In genomic region chr19:11203194-11204075, GRCh38 we compare ENCODE assay signal across 9 cellular contexts. TPM values are rescaled to one million over a fixed set of nuclear protein-coding genes. Genes with fewer than 3 reads are reported as not detected.
DNase-seq lines count a peak whose midpoint lies in the region; ATAC-seq, FAIRE-seq and TF ChIP-seq lines count a peak whose summit lies in the region.
"Had no signal": no experiment of that assay in that cellular context is flagged by ENCODE, and none has a peak within 500 bp of the region (broad histone marks: within the 10 kb centered on the region; RNA-seq: fewer than 3 reads in every experiment).

No MANE protein-coding gene starts in this region.

- 93% methylated on average over 13 of the region's 17 CpGs for WGBS in HepG2 (ENCODE audit: low lambda C conversion rate)

- no peaks in the 10 kb centered on the region for H4K20me1 ChIP-seq in HepG2 (ENCODE audit: insufficient read depth, low read length)

- CTCF ChIA-PET in HepG2 (lab: Yijun Ruan, JAX; ENCODE audit: low intra/inter-chr PET ratio, low total read pairs), result interaction anchor here (0.7 to 3.5 kb wide), 6 partner anchors 65 to 168 kb away, joined by 3 to 53 read pairs (median 4); no protein-coding TSS in a partner anchor

- no peak overlapping the region for H3K4me3 Mint-ChIP-seq in CD4-positive, CD25-positive, alpha-beta regulatory T cell

- no peak overlapping the region for H3K4me2 ChIP-seq in HepG2 (ENCODE audit: low read depth, low read length)

- TF ChIP-seq POLR2A in HepG2 (IDR thresholded peaks at IDR 0.05; ENCODE audit: insufficient read depth in 1 of 2, low read depth in 2 of 2, low read length in 2 of 2), result no peak

- in situ Hi-C loops in HepG2 (cut with HindIII; ENCODE audit: extremely low pct_ligation_motif_present, low pct_unique_long_range_greater_than_20kb), result loop anchor here (5.0 kb wide), 1 partner anchor 66 kb away; no protein-coding TSS in a partner anchor

- FAIRE-seq in HepG2 (lab: Jason Lieb, UNC), result no peak

- H3K27ac Mint-ChIP-seq in CD4-positive, CD25-positive, alpha-beta regulatory T cell, result peak overlapping the region in 1 of 3 donors; percentile 31

- peak in 1 of 3 donors; percentile 23 for DNase-seq in CD4-positive, CD25-positive, alpha-beta regulatory T cell
- DNase-seq in HK-2 (ENCODE audit: unreplicated experiment), result peak; percentile 86
- peak; percentile 47 for DNase-seq in dedifferentiated amniotic fluid mesenchymal stem cell (ENCODE audit: extremely low spot score)
- peak; percentile 35 for DNase-seq in HepG2 (ENCODE audit: low spot score)
- DNase-seq in stimulated activated CD8-positive, alpha-beta memory T cell treated with anti-CD3 and anti-CD28 coated beads, Interleukin-15, amount 100 ng/mL, for 1 hour (ENCODE audit: low read depth), result peak; percentile 5

- intact Hi-C loops in HepG2 (cut with micrococcal nuclease; ENCODE audit: unreplicated experiment), result loop anchor here (1.0 kb wide), 1 partner anchor 65 kb away; no protein-coding TSS in a partner anchor

- no TSS peak for BruUV-seq in HepG2 (replicated peaks; lab: Mats Ljungman, UMichigan)

- TF ChIP-seq RAD21 in HepG2 (CRISPR knock-in tag; IDR thresholded peaks at IDR 0.05), result peak; percentile 76

- H3K9ac ChIP-seq in HepG2 (ENCODE audit: insufficient read depth, low read depth, low read length), result no peak overlapping the region

- peak; percentile 19 to 58 for ATAC-seq in CD4-positive, CD25-positive, alpha-beta regulatory T cell (ENCODE audit: low read depth in 2 of 2)
- ATAC-seq in HepG2, result peak; percentile 77
- ATAC-seq in HG03460 (IDR thresholded peaks at IDR 0.05; ENCODE audit: unreplicated experiment), result no peak
- ATAC-seq in HG03442 (IDR thresholded peaks at IDR 0.05; ENCODE audit: unreplicated experiment), result no peak

- no peaks in the 10 kb centered on the region for H3K27me3 ChIP-seq in CD4-positive, CD25-positive, alpha-beta regulatory T cell (ENCODE audit: control insufficient read depth, insufficient read depth, low read length)
- no peaks in the 10 kb centered on the region for H3K27me3 ChIP-seq in HepG2 (ENCODE audit: control insufficient read depth in 1 of 2, insufficient read depth in 2 of 2, low read length in 2 of 2)

- no peaks in the 10 kb centered on the region for H3K9me3 Mint-ChIP-seq in CD4-positive, CD25-positive, alpha-beta regulatory T cell

- TF ChIP-seq CTCF in WI38 (IDR thresholded peaks at IDR 0.05; ENCODE audit: low read depth, low read length), result peak; percentile 84
- peak; percentile 90 for TF ChIP-seq CTCF in HepG2 (CRISPR knock-in tag; IDR thresholded peaks at IDR 0.05)

- no peak overlapping the region for H3K4me3 ChIP-seq in CD4-positive, CD25-positive, alpha-beta regulatory T cell (ENCODE audit: low read depth, low read length)
- no peak overlapping the region for H3K4me3 ChIP-seq in WI38 (ENCODE audit: low read depth, low read length)
- no peak overlapping the region for H3K4me3 ChIP-seq in HepG2 (replicated peaks in 1 of 3; ENCODE audit: insufficient read depth in 1 of 3, low read depth in 2 of 3, low read length in 3 of 3)

- H2AFZ ChIP-seq in HepG2 (ENCODE audit: low read length), result no peak overlapping the region

- no peaks in the 10 kb centered on the region for H3K79me2 ChIP-seq in HepG2 (ENCODE audit: insufficient read depth, low read length)

- H3K9me3 ChIP-seq in CD4-positive, CD25-positive, alpha-beta regulatory T cell (ENCODE audit: control insufficient read depth in 2 of 2, low read length in 2 of 2), result no peaks in the 10 kb centered on the region
- H3K9me3 ChIP-seq in HepG2 (ENCODE audit: low read length), result no peaks in the 10 kb centered on the region

- TF ChIP-seq EP300 in HepG2 (IDR thresholded peaks at IDR 0.05; ENCODE audit: low read depth in 2 of 2, low read length in 2 of 2), result no peak
- no peak for TF ChIP-seq EP300 in HepG2 (CRISPR knock-in tag; IDR thresholded peaks at IDR 0.05; ENCODE audit: borderline replicate concordance)

- POLR2A ChIA-PET in HepG2 (lab: Yijun Ruan, JAX), result interaction anchor here (0.6 to 1.3 kb wide), 2 partner anchors 66 to 329 kb away, joined by 3 read pairs; no protein-coding TSS in a partner anchor

- no peaks in the 10 kb centered on the region for H3K36me3 ChIP-seq in CD4-positive, CD25-positive, alpha-beta regulatory T cell (ENCODE audit: control insufficient read depth, insufficient read depth, low read length)
- peaks cover 2 to 7% of the 10 kb centered on the region in 2 experiments; a peak in 2 of 5 replicates for H3K36me3 ChIP-seq in HepG2 (replicated peaks in 1 of 2; ENCODE audit: control insufficient read depth in 1 of 2, insufficient read depth in 2 of 2, low read length in 2 of 2)

- no peaks in the 10 kb centered on the region for H3K36me3 Mint-ChIP-seq in CD4-positive, CD25-positive, alpha-beta regulatory T cell

- no peaks in the 10 kb centered on the region for H3K4me1 Mint-ChIP-seq in CD4-positive, CD25-positive, alpha-beta regulatory T cell

- no peaks in the 10 kb centered on the region for H3K4me1 ChIP-seq in CD4-positive, CD25-positive, alpha-beta regulatory T cell (ENCODE audit: control insufficient read depth, insufficient read depth, low read length, poor library complexity, severe bottlenecking)
- peaks cover 5% of the 10 kb centered on the region for H3K4me1 ChIP-seq in HepG2 (ENCODE audit: insufficient read depth, low read length)

- H3K27me3 Mint-ChIP-seq in CD4-positive, CD25-positive, alpha-beta regulatory T cell, result no peaks in the 10 kb centered on the region

- no peak overlapping the region for H3K27ac ChIP-seq in CD4-positive, CD25-positive, alpha-beta regulatory T cell (ENCODE audit: insufficient read depth, low read length, poor library complexity, severe bottlenecking)
- H3K27ac ChIP-seq in HepG2 (ENCODE audit: extremely low read length, insufficient read depth, low read length), result no peak overlapping the region

RNA-seq across cellular contexts. Expression of gene KANK2, which starts 6.1 kb away (rescaled TPM):
- 0.74 TPM for total RNA-seq in CD4-positive, CD25-positive, alpha-beta regulatory T cell
- under 1 TPM in 3 of 4 donors, not detected in 1; 0.16 to 0.52 (median 0.29) TPM for polyA plus RNA-seq in CD4-positive, CD25-positive, alpha-beta regulatory T cell
- total RNA-seq in HepG2 (2016; rRNA removed; fragmentation: Illumina TruSeq; extraction: Trizol), result 11.0 and 12.9 TPM in 2 replicates
- 1.5 TPM in 2 replicates for total RNA-seq in HepG2 (2016; cell fraction: cytosol; rRNA removed; fragmentation: Illumina TruSeq; extraction: Trizol; ENCODE audit: low read depth)
- 10.8 and 16.5 TPM in 2 replicates for total RNA-seq in HepG2 (2016; cell fraction: insoluble cytoplasmic fraction; rRNA removed; fragmentation: Illumina TruSeq; extraction: Trizol)
- total RNA-seq in HepG2 (2016; cell fraction: membrane; rRNA removed; fragmentation: Illumina TruSeq; extraction: Trizol), result 6.2 TPM in 2 replicates
- 12.8 and 13.5 TPM in 2 replicates for total RNA-seq in HepG2 (2016; cell fraction: nucleus; rRNA removed; fragmentation: Illumina TruSeq; extraction: Trizol)
- 5.7 and 6.8 TPM in 2 replicates for polyA plus RNA-seq in HepG2 (2011; rRNA removed)
- polyA plus RNA-seq in HepG2 (2011; cell fraction: cytosol; rRNA removed), result 4.3 and 5.1 TPM in 2 replicates
- 21.5 and 24.8 TPM in 2 replicates for polyA plus RNA-seq in HepG2 (2011; cell fraction: nucleus; rRNA removed)
- polyA plus RNA-seq in HepG2 (2012), result 7.1 and 11.3 TPM in 2 replicates
- 0.79 and 1.2 TPM in 2 replicates for polyA plus RNA-seq in HepG2 (2016; cell fraction: cytosol; fragmentation: Illumina TruSeq; extraction: Trizol; ENCODE audit: low read depth)
- polyA plus RNA-seq in HepG2 (2016; cell fraction: insoluble cytoplasmic fraction; fragmentation: Illumina TruSeq; extraction: Trizol; ENCODE audit: low read depth), result 8.4 and 13.7 TPM in 2 replicates
- 2.9 and 3.9 TPM in 2 replicates for polyA plus RNA-seq in HepG2 (2016; cell fraction: membrane; fragmentation: Illumina TruSeq; extraction: Trizol; ENCODE audit: low read depth)
- polyA plus RNA-seq in HepG2 (2016; cell fraction: nucleus; fragmentation: Illumina TruSeq; extraction: Trizol; ENCODE audit: insufficient read depth, low read depth), result 27.2 and 28.0 TPM in 2 replicates
- 25.5 and 78.0 TPM in 2 replicates for polyA minus RNA-seq in HepG2 (2011; rRNA and poly(A)+ RNA removed; ENCODE audit: low replicate concordance)
- 8.5 and 9.8 TPM in 2 replicates for polyA minus RNA-seq in HepG2 (2011; cell fraction: cytosol; rRNA and poly(A)+ RNA removed)
- 5.2 and 9.0 TPM in 2 replicates for polyA minus RNA-seq in HepG2 (2011; cell fraction: nucleus; rRNA and poly(A)+ RNA removed)

RNA-seq across cellular contexts. Expression of gene ANGPTL8, which starts 36.0 kb away (rescaled TPM):
- not detected for total RNA-seq in CD4-positive, CD25-positive, alpha-beta regulatory T cell
- polyA plus RNA-seq in CD4-positive, CD25-positive, alpha-beta regulatory T cell, result not detected
- 9.8 and 27.3 TPM in 2 replicates for total RNA-seq in HepG2 (2016; rRNA removed; fragmentation: Illumina TruSeq; extraction: Trizol)
- 8.5 and 9.2 TPM in 2 replicates for total RNA-seq in HepG2 (2016; cell fraction: cytosol; rRNA removed; fragmentation: Illumina TruSeq; extraction: Trizol; ENCODE audit: low read depth)
- 10.0 and 28.0 TPM in 2 replicates for total RNA-seq in HepG2 (2016; cell fraction: insoluble cytoplasmic fraction; rRNA removed; fragmentation: Illumina TruSeq; extraction: Trizol)
- total RNA-seq in HepG2 (2016; cell fraction: membrane; rRNA removed; fragmentation: Illumina TruSeq; extraction: Trizol), result 4.7 and 6.0 TPM in 2 replicates
- 17.9 and 23.8 TPM in 2 replicates for total RNA-seq in HepG2 (2016; cell fraction: nucleus; rRNA removed; fragmentation: Illumina TruSeq; extraction: Trizol)
- 243 and 436 TPM in 2 replicates for polyA plus RNA-seq in HepG2 (2011; rRNA removed)
- 348 and 360 TPM in 2 replicates for polyA plus RNA-seq in HepG2 (2011; cell fraction: cytosol; rRNA removed)
- polyA plus RNA-seq in HepG2 (2011; cell fraction: nucleus; rRNA removed), result 144 and 221 TPM in 2 replicates
- polyA plus RNA-seq in HepG2 (2012), result 51.8 and 140 TPM in 2 replicates
- polyA plus RNA-seq in HepG2 (2016; cell fraction: cytosol; fragmentation: Illumina TruSeq; extraction: Trizol; ENCODE audit: low read depth), result 5.4 and 8.8 TPM in 2 replicates
- polyA plus RNA-seq in HepG2 (2016; cell fraction: insoluble cytoplasmic fraction; fragmentation: Illumina TruSeq; extraction: Trizol; ENCODE audit: low read depth), result 8.3 and 9.3 TPM in 2 replicates
- polyA plus RNA-seq in HepG2 (2016; cell fraction: membrane; fragmentation: Illumina TruSeq; extraction: Trizol; ENCODE audit: low read depth), result 5.7 and 6.0 TPM in 2 replicates
- polyA plus RNA-seq in HepG2 (2016; cell fraction: nucleus; fragmentation: Illumina TruSeq; extraction: Trizol; ENCODE audit: insufficient read depth, low read depth), result 33.3 and 34.8 TPM in 2 replicates
- polyA minus RNA-seq in HepG2 (2011; rRNA and poly(A)+ RNA removed; ENCODE audit: low replicate concordance), result 46.9 TPM in 1 of 2 replicates, not detected in the other
- 34.2 and 44.2 TPM in 2 replicates for polyA minus RNA-seq in HepG2 (2011; cell fraction: cytosol; rRNA and poly(A)+ RNA removed)
- polyA minus RNA-seq in HepG2 (2011; cell fraction: nucleus; rRNA and poly(A)+ RNA removed), result 16.1 and 21.8 TPM in 2 replicates
- total RNA-seq: NCI-H460 had no signal

RNA-seq across cellular contexts. Expression of gene SPC24, which starts 47.9 kb away (rescaled TPM):
- 3.2 TPM for total RNA-seq in CD4-positive, CD25-positive, alpha-beta regulatory T cell
- polyA plus RNA-seq in CD4-positive, CD25-positive, alpha-beta regulatory T cell, result 1 to 10 TPM in 2 of 4 donors, under 1 TPM in 2; 0.41 to 3.1 (median 0.99) TPM
- total RNA-seq in HepG2 (2016; rRNA removed; fragmentation: Illumina TruSeq; extraction: Trizol), result 46.2 and 63.2 TPM in 2 replicates
- 7.6 and 7.9 TPM in 2 replicates for total RNA-seq in HepG2 (2016; cell fraction: cytosol; rRNA removed; fragmentation: Illumina TruSeq; extraction: Trizol; ENCODE audit: low read depth)
- total RNA-seq in HepG2 (2016; cell fraction: insoluble cytoplasmic fraction; rRNA removed; fragmentation: Illumina TruSeq; extraction: Trizol), result 47.6 and 55.0 TPM in 2 replicates
- 21.9 and 24.3 TPM in 2 replicates for total RNA-seq in HepG2 (2016; cell fraction: membrane; rRNA removed; fragmentation: Illumina TruSeq; extraction: Trizol)
- 24.3 and 25.4 TPM in 2 replicates for total RNA-seq in HepG2 (2016; cell fraction: nucleus; rRNA removed; fragmentation: Illumina TruSeq; extraction: Trizol)
- polyA plus RNA-seq in HepG2 (2011; rRNA removed), result 8.8 and 10.0 TPM in 2 replicates
- 6.3 and 10.5 TPM in 2 replicates for polyA plus RNA-seq in HepG2 (2011; cell fraction: cytosol; rRNA removed)
- 10.2 and 12.2 TPM in 2 replicates for polyA plus RNA-seq in HepG2 (2011; cell fraction: nucleus; rRNA removed)
- 3.9 and 8.5 TPM in 2 replicates for polyA plus RNA-seq in HepG2 (2012)
- 3.0 and 3.9 TPM in 2 replicates for polyA plus RNA-seq in HepG2 (2016; cell fraction: cytosol; fragmentation: Illumina TruSeq; extraction: Trizol; ENCODE audit: low read depth)
- polyA plus RNA-seq in HepG2 (2016; cell fraction: insoluble cytoplasmic fraction; fragmentation: Illumina TruSeq; extraction: Trizol; ENCODE audit: low read depth), result 26.0 and 27.0 TPM in 2 replicates
- 7.2 and 8.5 TPM in 2 replicates for polyA plus RNA-seq in HepG2 (2016; cell fraction: membrane; fragmentation: Illumina TruSeq; extraction: Trizol; ENCODE audit: low read depth)
- 31.6 and 34.4 TPM in 2 replicates for polyA plus RNA-seq in HepG2 (2016; cell fraction: nucleus; fragmentation: Illumina TruSeq; extraction: Trizol; ENCODE audit: insufficient read depth, low read depth)
- 27.2 and 131 TPM in 2 replicates for polyA minus RNA-seq in HepG2 (2011; rRNA and poly(A)+ RNA removed; ENCODE audit: low replicate concordance)
- 11.4 and 21.7 TPM in 2 replicates for polyA minus RNA-seq in HepG2 (2011; cell fraction: cytosol; rRNA and poly(A)+ RNA removed)
- polyA minus RNA-seq in HepG2 (2011; cell fraction: nucleus; rRNA and poly(A)+ RNA removed), result 8.6 and 9.8 TPM in 2 replicates

RNA-seq across cellular contexts. Expression of gene DOCK6, which starts 58.9 kb away (rescaled TPM):
- total RNA-seq in CD4-positive, CD25-positive, alpha-beta regulatory T cell, result 2.8 TPM
- 1 to 10 TPM in 1 of 4 donors, under 1 TPM in 2, not detected in 1; 0.07 to 1.1 (median 0.12) TPM for polyA plus RNA-seq in CD4-positive, CD25-positive, alpha-beta regulatory T cell
- 4.1 and 5.4 TPM in 2 replicates for total RNA-seq in HepG2 (2016; rRNA removed; fragmentation: Illumina TruSeq; extraction: Trizol)
- 4.1 and 5.4 TPM in 2 replicates for total RNA-seq in HepG2 (2016; cell fraction: cytosol; rRNA removed; fragmentation: Illumina TruSeq; extraction: Trizol; ENCODE audit: low read depth)
- 3.1 and 3.4 TPM in 2 replicates for total RNA-seq in HepG2 (2016; cell fraction: insoluble cytoplasmic fraction; rRNA removed; fragmentation: Illumina TruSeq; extraction: Trizol)
- total RNA-seq in HepG2 (2016; cell fraction: membrane; rRNA removed; fragmentation: Illumina TruSeq; extraction: Trizol), result 3.4 and 4.4 TPM in 2 replicates
- total RNA-seq in HepG2 (2016; cell fraction: nucleus; rRNA removed; fragmentation: Illumina TruSeq; extraction: Trizol), result 5.8 and 8.9 TPM in 2 replicates
- polyA plus RNA-seq in HepG2 (2011; rRNA removed), result 38.1 and 46.6 TPM in 2 replicates
- polyA plus RNA-seq in HepG2 (2011; cell fraction: cytosol; rRNA removed), result 15.5 and 23.3 TPM in 2 replicates
- polyA plus RNA-seq in HepG2 (2011; cell fraction: nucleus; rRNA removed), result 209 and 275 TPM in 2 replicates
- polyA plus RNA-seq in HepG2 (2012), result 28.7 and 32.5 TPM in 2 replicates
- polyA plus RNA-seq in HepG2 (2016; cell fraction: cytosol; fragmentation: Illumina TruSeq; extraction: Trizol; ENCODE audit: low read depth), result 1.4 and 1.7 TPM in 2 replicates
- 5.4 and 9.2 TPM in 2 replicates for polyA plus RNA-seq in HepG2 (2016; cell fraction: insoluble cytoplasmic fraction; fragmentation: Illumina TruSeq; extraction: Trizol; ENCODE audit: low read depth)
- 3.5 and 3.9 TPM in 2 replicates for polyA plus RNA-seq in HepG2 (2016; cell fraction: membrane; fragmentation: Illumina TruSeq; extraction: Trizol; ENCODE audit: low read depth)
- 29.0 and 30.8 TPM in 2 replicates for polyA plus RNA-seq in HepG2 (2016; cell fraction: nucleus; fragmentation: Illumina TruSeq; extraction: Trizol; ENCODE audit: insufficient read depth, low read depth)
- polyA minus RNA-seq in HepG2 (2011; rRNA and poly(A)+ RNA removed; ENCODE audit: low replicate concordance), result 8.5 and 93.0 TPM in 2 replicates
- 27.5 and 35.8 TPM in 2 replicates for polyA minus RNA-seq in HepG2 (2011; cell fraction: cytosol; rRNA and poly(A)+ RNA removed)
- 45.7 and 50.6 TPM in 2 replicates for polyA minus RNA-seq in HepG2 (2011; cell fraction: nucleus; rRNA and poly(A)+ RNA removed)

Comparison
In these comparisons a context has a peak if more than half of its experiments do, and no peak if none do; other contexts are left out.
1. ATAC-seq: peak in CD4-positive, CD25-positive, alpha-beta regulatory T cell (2 of 2) and HepG2 (single experiment); none in HG03460 (single experiment) and HG03442 (single experiment).